Comparison of ENCODE assay signal across 1 cellular context in genomic region chr10:61958793-61959192, GRCh38.
TF ChIP-seq lines count a peak whose summit lies in the region.

No MANE protein-coding gene starts in this region.

TF ChIP-seq in A549, 52 proteins besides CTCF, POLR2A, EP300 and RAD21 (continued from another document):
- TF ChIP-seq, protein P1, sequence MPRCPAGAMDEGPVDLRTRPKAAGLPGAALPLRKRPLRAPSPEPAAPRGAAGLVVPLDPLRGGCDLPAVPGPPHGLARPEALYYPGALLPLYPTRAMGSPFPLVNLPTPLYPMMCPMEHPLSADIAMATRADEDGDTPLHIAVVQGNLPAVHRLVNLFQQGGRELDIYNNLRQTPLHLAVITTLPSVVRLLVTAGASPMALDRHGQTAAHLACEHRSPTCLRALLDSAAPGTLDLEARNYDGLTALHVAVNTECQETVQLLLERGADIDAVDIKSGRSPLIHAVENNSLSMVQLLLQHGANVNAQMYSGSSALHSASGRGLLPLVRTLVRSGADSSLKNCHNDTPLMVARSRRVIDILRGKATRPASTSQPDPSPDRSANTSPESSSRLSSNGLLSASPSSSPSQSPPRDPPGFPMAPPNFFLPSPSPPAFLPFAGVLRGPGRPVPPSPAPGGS (IDR thresholded peaks at IDR 0.05), result no peak
- TF ChIP-seq FOXS1 (CRISPR knock-in tag; IDR thresholded peaks at IDR 0.05) (no peak), CHD2 (IDR thresholded peaks at IDR 0.05; ENCODE audit: low read length, partially characterized antibody) (no peak), MAZ (IDR thresholded peaks at IDR 0.05; ENCODE audit: borderline replicate concordance, low read depth, low read length) (no peak), GATA3 (IDR thresholded peaks at IDR 0.05; ENCODE audit: borderline replicate concordance) (no peak)
